ENCODE assay signal across 1 cellular context in genomic region chr12:132019891-132020290, GRCh38.
TF ChIP-seq lines count a peak whose summit lies in the region.

No MANE protein-coding gene starts in this region.

TF ChIP-seq in IMR-90, 13 proteins besides CTCF, POLR2A, EP300 and RAD21 (continued from another document):
- TF ChIP-seq ELK1 (IDR thresholded peaks at IDR 0.05; ENCODE audit: borderline replicate concordance, low read depth, low read length) (no peak), MAZ (IDR thresholded peaks at IDR 0.05; ENCODE audit: borderline replicate concordance, low read depth, low read length) (no peak), NFE2L2 (IDR thresholded peaks at IDR 0.05; ENCODE audit: low read depth, low read length) (no peak)
